ENCODE assay signal across 8 cellular contexts in the genomic region with DNA sequence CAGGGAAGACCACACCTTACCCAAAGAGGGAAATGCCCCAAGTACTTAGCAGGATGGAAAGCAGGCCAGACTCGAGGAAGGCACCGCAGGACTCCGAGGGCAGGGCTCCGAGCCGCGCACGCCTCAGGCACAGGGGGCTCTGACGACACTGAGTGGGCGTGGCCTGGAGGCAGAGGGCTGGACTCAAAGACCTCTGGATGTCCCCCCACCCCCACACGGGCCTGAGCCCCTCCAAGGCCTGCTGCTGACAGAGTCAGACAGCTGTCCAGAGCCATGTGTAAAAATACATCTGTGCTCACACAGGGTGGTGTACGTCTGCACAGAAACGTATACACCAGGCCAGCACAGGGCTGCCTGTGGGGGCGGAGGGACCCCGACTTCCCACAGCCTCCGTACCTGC. TPM values are rescaled to one million over a fixed set of nuclear protein-coding genes. Genes with fewer than 3 reads are reported as not detected.
DNase-seq lines count a peak whose midpoint lies in the region; ATAC-seq and TF ChIP-seq lines count a peak whose summit lies in the region.

No MANE protein-coding gene starts in this region.

- H3K36me3 ChIP-seq in hepatocyte (replicated peaks; ENCODE audit: insufficient read depth, low read depth) (no peaks in the 10 kb centered on the region), skeletal muscle satellite cell (ENCODE audit: insufficient read depth, low read length) (peaks cover 27% of the 10 kb centered on the region)

- H3K27ac ChIP-seq in hepatocyte = peak overlapping the region; percentile 83

- H3K79me2 ChIP-seq in hepatocyte = peaks cover 60% of the 10 kb centered on the region

- WGBS in hepatocyte (ENCODE audit: low lambda C conversion rate, missing lambda C conversion rate) = 39% methylated on average over 15 of the region's 15 CpGs

- H3K4me3 ChIP-seq in GM12865 (ENCODE audit: low read depth, low read length) = peak overlapping the region; percentile 86
- H3K4me3 ChIP-seq in hepatocyte = peak overlapping the region; percentile 39
- peak overlapping the region; percentile 84 for H3K4me3 ChIP-seq in skeletal muscle satellite cell (ENCODE audit: low read length)

- H3K9me2 ChIP-seq in hepatocyte (replicated peaks; ENCODE audit: insufficient read depth) = no peaks in the 10 kb centered on the region

- no peaks in the 10 kb centered on the region for H3K27me3 ChIP-seq in hepatocyte
- H3K27me3 ChIP-seq in skeletal muscle satellite cell (ENCODE audit: control insufficient read depth, insufficient read depth, low read length) = no peaks in the 10 kb centered on the region

- TF ChIP-seq CTCF in GM12865 (IDR thresholded peaks at IDR 0.05; ENCODE audit: insufficient read depth, low read depth, low read length, missing control alignments) (no peak), hepatocyte (IDR thresholded peaks at IDR 0.05; ENCODE audit: poor library complexity) (no peak)

- H3K9ac ChIP-seq in skeletal muscle satellite cell (ENCODE audit: low read depth, low read length) = peak overlapping the region; percentile 93

- DNase-seq in GM12865 (ENCODE audit: low read depth) (peak; percentile 70), NCI-H510A treated with DMSO at 0.1 percent for 48 hours (lab: John Stamatoyannopoulos, UW) (peak; percentile 34), amniotic epithelial cell (ENCODE audit: low read depth) (peak; percentile 66), hepatocyte (ENCODE audit: low spot score) (peak; percentile 67), occipital lobe (lab: John Stamatoyannopoulos, UW) (no peak)

- H3K4me2 ChIP-seq in hepatocyte = peak overlapping the region; percentile 100
- H3K4me2 ChIP-seq in skeletal muscle satellite cell (ENCODE audit: low read length) = peak overlapping the region; percentile 86

- H3K4me1 ChIP-seq in hepatocyte (ENCODE audit: insufficient read depth) (peaks cover 35% of the 10 kb centered on the region), skeletal muscle satellite cell (ENCODE audit: control insufficient read depth, insufficient read depth, low read length) (peaks cover 45% of the 10 kb centered on the region)

- H3K9me3 ChIP-seq in hepatocyte (ENCODE audit: low read depth) = no peaks in the 10 kb centered on the region
- no peaks in the 10 kb centered on the region for H3K9me3 ChIP-seq in skeletal muscle satellite cell (replicated peaks; ENCODE audit: low read length)

- H4K20me1 ChIP-seq in hepatocyte (ENCODE audit: insufficient read depth, poor library complexity, severe bottlenecking) = peaks cover 53% of the 10 kb centered on the region

- ATAC-seq in HG03045 (IDR thresholded peaks at IDR 0.05; ENCODE audit: unreplicated experiment) (no peak), GM21825 (IDR thresholded peaks at IDR 0.05; ENCODE audit: unreplicated experiment) (no peak)

- H2AFZ ChIP-seq in hepatocyte = no peak overlapping the region

RNA-seq across cellular contexts. Expression of a gene that starts 1.4 kb away (rescaled TPM):
- total RNA-seq in hepatocyte (120 and 124 TPM in 2 replicates), occipital lobe (102 TPM)
- polyA plus RNA-seq in hepatocyte = 155 and 159 TPM in 2 replicates
- total RNA-seq in skeletal muscle satellite cell (2012; rRNA removed) = 180 and 188 TPM in 2 replicates

RNA-seq across cellular contexts. Expression of a gene that starts 6.8 kb away (rescaled TPM):
- total RNA-seq in hepatocyte (8.6 and 13.0 TPM in 2 replicates), occipital lobe (0.94 TPM)
- polyA plus RNA-seq in hepatocyte = 3.6 TPM in 2 replicates
- 3.8 and 3.9 TPM in 2 replicates for total RNA-seq in skeletal muscle satellite cell (2012; rRNA removed)

RNA-seq across cellular contexts. Expression of a gene that starts 41.2 kb away (rescaled TPM):
- total RNA-seq in hepatocyte = 163 and 218 TPM in 2 replicates
- 140 and 149 TPM in 2 replicates for polyA plus RNA-seq in hepatocyte
- 122 and 180 TPM in 2 replicates for total RNA-seq in skeletal muscle satellite cell (2012; rRNA removed)
- 21.2 TPM for total RNA-seq in occipital lobe
